Comparison of ENCODE assay signal across 9 cellular contexts in genomic region chr2:172085460-172086159, GRCh38. TPM values are rescaled to one million over a fixed set of nuclear protein-coding genes. Genes with fewer than 3 reads are reported as not detected.
A peak's percentile ranks its signal among the peaks of the same experiment; 100 is the strongest.
DNase-seq lines count a peak whose midpoint lies in the region; ATAC-seq and TF ChIP-seq lines count a peak whose summit lies in the region.
"Had no signal": no experiment of that assay in that cellular context is flagged by ENCODE, and none has a peak within 500 bp of the region (broad histone marks: within the 10 kb centered on the region; RNA-seq: fewer than 3 reads in every experiment).

Gene DLX1 (plus strand): TSS chr2:172085507. CDS start chr2:172085678, 171 bp downstream.

- peaks cover 50% of the 10 kb centered on the region for H3K4me1 Mint-ChIP-seq in activated naive CD8-positive, alpha-beta T cell treated with anti-CD3 and anti-CD28 coated beads for 36 hours

- peak within 1 kb of the TSS; percentile 74 for H3K4me3 Mint-ChIP-seq in activated naive CD8-positive, alpha-beta T cell treated with anti-CD3 and anti-CD28 coated beads for 36 hours

- WGBS in lower leg skin, 2 donors, result 4% methylated on average over 29 to 30 of the region's 34 CpGs
- 3% methylated on average over 34 of the region's 34 CpGs for WGBS in urinary bladder

- TF ChIP-seq POLR2A in lower leg skin (IDR thresholded peaks at IDR 0.05), result no peak

- CTCF ChIA-PET in AG04450 (lab: Charles Lee), result interaction anchor here (1.0 to 1.2 kb wide), 2 partner anchors 10 to 21 kb away, joined by 4 to 6 read pairs; no protein-coding TSS in a partner anchor

- H3K27me3 ChIP-seq in AG04450 (ENCODE audit: control insufficient read depth, insufficient read depth, low read length) (peaks cover 88% of the 10 kb centered on the region), HUES6 (ENCODE audit: control insufficient read depth, insufficient read depth, low read length) (peaks cover 100% of the 10 kb centered on the region)

- DNase-seq in AG04450 (ENCODE audit: low read depth, low spot score) (no peak), lower leg skin (ENCODE audit: low spot score in 2 of 2) (peak in 1 of 2 donors; percentile 18), anterior cingulate cortex (lab: John Stamatoyannopoulos, UW) (no peak), middle frontal gyrus (ENCODE audit: extremely low spot score, low spot score) (no peak)
- DNase-seq in activated naive CD8-positive, alpha-beta T cell treated with anti-CD3 and anti-CD28 coated beads for 36 hours, result no peak

- intact Hi-C loops in lower leg skin (cut with DNase I; ENCODE audit: low total_unique reads), result no loop called here

- peaks cover 27% of the 10 kb centered on the region for H3K9me3 ChIP-seq in AG04450 (ENCODE audit: control insufficient read depth, insufficient read depth, low read length)
- H3K9me3 ChIP-seq in HUES6 (ENCODE audit: control insufficient read depth, insufficient read depth, low read depth, low read length), result no peaks in the 10 kb centered on the region

- H3K9me3 Mint-ChIP-seq in activated naive CD8-positive, alpha-beta T cell treated with anti-CD3 and anti-CD28 coated beads for 36 hours, result peaks cover 2% of the 10 kb centered on the region

- no peak within 1 kb of the TSS for H3K27ac Mint-ChIP-seq in activated naive CD8-positive, alpha-beta T cell treated with anti-CD3 and anti-CD28 coated beads for 36 hours

- peak; percentile 17 for ATAC-seq in GM18873 (IDR thresholded peaks at IDR 0.05; ENCODE audit: low FRiP score, unreplicated experiment)

- peaks cover 100% of the 10 kb centered on the region for H3K27me3 Mint-ChIP-seq in activated naive CD8-positive, alpha-beta T cell treated with anti-CD3 and anti-CD28 coated beads for 36 hours

- H3K9ac ChIP-seq in HUES6 (ENCODE audit: low read length), result peak within 1 kb of the TSS; percentile 29

- H3K27ac ChIP-seq in AG04450 (ENCODE audit: low read depth, low read length) (peak within 1 kb of the TSS; percentile 61), HUES6 (ENCODE audit: low read depth, low read length) (no peak within 1 kb of the TSS), urinary bladder (ENCODE audit: low read depth) (no peak within 1 kb of the TSS)

- H3K36me3 ChIP-seq in HUES6 (ENCODE audit: control insufficient read depth, insufficient read depth, low read length) (no peaks in the 10 kb centered on the region), urinary bladder (ENCODE audit: insufficient read depth) (no peaks in the 10 kb centered on the region)

- POLR2A ChIA-PET in AG04450 (lab: Yijun Ruan, JAX), result interaction anchor here (0.7 to 4.0 kb wide), 5 partner anchors 12 to 398 kb away, joined by 3 to 24 read pairs (median 9); partner anchors contain the start of genes DLX2, DYNC1I2 and HAT1

- peaks cover 4% of the 10 kb centered on the region for H3K36me3 Mint-ChIP-seq in activated naive CD8-positive, alpha-beta T cell treated with anti-CD3 and anti-CD28 coated beads for 36 hours

- peak within 1 kb of the TSS; percentile 63 for H3K4me3 ChIP-seq in AG04450 (ENCODE audit: low read depth, low read length)
- H3K4me3 ChIP-seq in HUES6 (ENCODE audit: low read depth, low read length), result peak within 1 kb of the TSS; percentile 69
- peak within 1 kb of the TSS; percentile 32 for H3K4me3 ChIP-seq in lower leg skin (ENCODE audit: low read depth, poor library complexity, severe bottlenecking)
- peak within 1 kb of the TSS; percentile 23 for H3K4me3 ChIP-seq in urinary bladder (ENCODE audit: low read depth, low read length)

- H3K4me1 ChIP-seq in HUES6 (ENCODE audit: control insufficient read depth, insufficient read depth, low read length) (peaks cover 71% of the 10 kb centered on the region), urinary bladder (ENCODE audit: insufficient read depth) (peaks cover 2% of the 10 kb centered on the region)

- no peak for TF ChIP-seq CTCF in AG04450 (IDR thresholded peaks at IDR 0.05; ENCODE audit: low read depth, low read length)
- no peak for TF ChIP-seq CTCF in lower leg skin (IDR thresholded peaks at IDR 0.05)

RNA-seq across cellular contexts. Expression of gene DLX1, which starts in this region (rescaled TPM):
- polyA plus RNA-seq in AG04450 (2011; rRNA removed), result 1.9 and 2.2 TPM in 2 replicates
- polyA minus RNA-seq in AG04450 (2011; rRNA and poly(A)+ RNA removed), result 1.4 and 1.5 TPM in 2 replicates
- total RNA-seq in activated naive CD8-positive, alpha-beta T cell treated with anti-CD3 and anti-CD28 coated beads for 36 hours, result under 1 TPM in 1 of 2 experiments, not detected in 1; 0.10 TPM
- 1 to 10 TPM in 2 of 4 donors, under 1 TPM in 2; 0.23 to 1.4 (median 0.79) TPM for total RNA-seq in lower leg skin
- total RNA-seq in urinary bladder, result 0.21 TPM
- polyA plus RNA-seq in urinary bladder, result 0.41 TPM
- total RNA-seq: lung microvascular endothelial cell had no signal
